ENCODE assay signal across 27 cellular contexts in the genomic region with DNA sequence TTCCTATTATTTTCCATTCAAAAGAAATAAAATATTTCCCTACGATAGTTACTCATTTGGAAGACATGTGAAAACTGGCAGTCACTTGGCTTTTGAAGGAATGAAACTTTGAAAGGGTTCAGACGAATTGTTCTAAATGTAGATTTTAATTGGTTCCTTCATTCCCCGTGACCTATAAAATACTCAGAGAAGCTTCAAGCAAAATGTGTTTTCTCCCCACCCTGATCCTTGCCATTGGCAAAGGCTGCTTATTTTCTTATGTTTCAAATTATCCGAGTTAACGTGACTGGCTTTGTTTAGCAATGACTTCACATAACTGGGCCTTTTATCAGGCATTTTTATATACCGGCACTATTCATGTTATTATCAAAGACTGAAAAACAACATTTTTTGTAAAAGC.
DNase-seq lines count a peak whose midpoint lies in the region; ATAC-seq and TF ChIP-seq lines count a peak whose summit lies in the region.
"Had no signal": no experiment of that assay in that cellular context is flagged by ENCODE, and none has a peak within 500 bp of the region (broad histone marks: within the 10 kb centered on the region; RNA-seq: fewer than 3 reads in every experiment).

No MANE protein-coding gene starts in this region.

- no peaks in the 10 kb centered on the region for H3K27me3 ChIP-seq in CD4-positive, alpha-beta T cell (ENCODE audit: control insufficient read depth, insufficient read depth, low read length)
- H3K27me3 ChIP-seq: BLaER1 treated with 17β-estradiol and CSF1 and Interleukin-3, amounts not matched to agents 10 nM and 100 nM had no signal

- POLR2A ChIA-PET in CD4-positive, alpha-beta T cell (lab: Charles Lee) = no interaction called here

- DNase-seq in AG09309 (ENCODE audit: low read depth) = peak; percentile 63
- DNase-seq in GM04504 (ENCODE audit: low read depth) = peak; percentile 58
- peak; percentile 23 for DNase-seq in dedifferentiated amniotic fluid mesenchymal stem cell (ENCODE audit: extremely low spot score)
- peak; percentile 67 for DNase-seq in fibroblast of the conjunctiva (ENCODE audit: low read depth)
- no peak for DNase-seq in NK-92 (lab: John Stamatoyannopoulos, UW; ENCODE audit: unreplicated experiment)
- DNase-seq in inferior parietal cortex (ENCODE audit: extremely low spot score) = no peak
- no peak for DNase-seq in CD4-positive, alpha-beta T cell
- DNase-seq: 8988T; CD8-positive, alpha-beta memory T cell; DMS53; EL; GF-D8; H7; KG1; NCI-H1092 treated with DMSO at 0.1 percent for 48 hours; NCI-H1436 treated with DMSO at 0.1 percent for 48 hours; NCI-H1930; NCI-H226; NCI-H510A treated with DMSO at 0.1 percent for 48 hours; NCI-H748 treated with DMSO at 0.1 percent for 48 hours; NK-92 treated with Interleukin-12 subunit alpha and Interleukin-12 subunit beta, amount 100 ng/mL, for 24 hours had no signal

- H3K36me3 Mint-ChIP-seq in CD4-positive, alpha-beta T cell (ENCODE audit: low read depth) = no peaks in the 10 kb centered on the region
- H3K36me3 Mint-ChIP-seq: CD8-positive, alpha-beta memory T cell had no signal

- no peaks in the 10 kb centered on the region for H3K9me3 Mint-ChIP-seq in CD4-positive, alpha-beta T cell
- H3K9me3 Mint-ChIP-seq: CD8-positive, alpha-beta memory T cell had no signal

- H3K4me3 ChIP-seq in AG09309 (ENCODE audit: control insufficient read depth, low read depth, low read length) = no peak overlapping the region
- H3K4me3 ChIP-seq: BLaER1 treated with 17β-estradiol and CSF1 and Interleukin-3, amounts not matched to agents 10 nM and 100 nM; GM12878 had no signal

- no peaks in the 10 kb centered on the region for H3K4me1 Mint-ChIP-seq in CD4-positive, alpha-beta T cell (ENCODE audit: low read depth)
- H3K4me1 Mint-ChIP-seq: CD8-positive, alpha-beta memory T cell had no signal

- ATAC-seq in HG02884 (IDR thresholded peaks at IDR 0.05; ENCODE audit: unreplicated experiment) = no peak
- no peak for ATAC-seq in CD4-positive, alpha-beta T cell (ENCODE audit: poor library complexity)
- ATAC-seq: GM12878, Panc1, SK-N-SH treated with all-trans-retinoic acid at 6 μM for 48 hours had no signal

- no peak overlapping the region for H3K27ac ChIP-seq in CD4-positive, alpha-beta T cell (ENCODE audit: low read depth, low read length)
- H3K27ac ChIP-seq: BLaER1 treated with 17β-estradiol and CSF1 and Interleukin-3, amounts not matched to agents 10 nM and 100 nM; HL-60 had no signal

- no peak overlapping the region for H3K27ac Mint-ChIP-seq in CD4-positive, alpha-beta T cell
- H3K27ac Mint-ChIP-seq: CD8-positive, alpha-beta memory T cell had no signal

- H3K27me3 Mint-ChIP-seq in CD4-positive, alpha-beta T cell = no peaks in the 10 kb centered on the region
- H3K27me3 Mint-ChIP-seq: CD8-positive, alpha-beta memory T cell had no signal

- no peak for TF ChIP-seq CTCF in AG09309 (IDR thresholded peaks at IDR 0.05; ENCODE audit: control insufficient read depth, insufficient read depth, low read depth, low read length, missing control alignments)
- no peak for TF ChIP-seq CTCF in CD4-positive, alpha-beta T cell (IDR thresholded peaks at IDR 0.05)

- H3K4me3 Mint-ChIP-seq in CD4-positive, alpha-beta T cell = no peak overlapping the region
- H3K4me3 Mint-ChIP-seq: CD8-positive, alpha-beta memory T cell had no signal

- no peaks in the 10 kb centered on the region for H3K9me3 ChIP-seq in CD4-positive, alpha-beta T cell (ENCODE audit: control insufficient read depth, low read length)
- H3K9me3 ChIP-seq: BLaER1 treated with 17β-estradiol and CSF1 and Interleukin-3, amounts not matched to agents 10 nM and 100 nM had no signal

- CTCF ChIA-PET in CD4-positive, alpha-beta T cell (lab: Charles Lee) = no interaction called here

- intact Hi-C loops in CD4-positive, alpha-beta T cell (cut with DNase I, micrococcal nuclease) = no loop called here

Comparison
In these comparisons a context has a peak if more than half of its experiments do, and no peak if none do; other contexts are left out.
1. DNase-seq: peak in AG09309 (single experiment), GM04504 (single experiment), dedifferentiated amniotic fluid mesenchymal stem cell (single experiment) and fibroblast of the conjunctiva (single experiment); none in NK-92 (single experiment), inferior parietal cortex (single experiment) and CD4-positive, alpha-beta T cell (0 of 10).